In the genomic region with DNA sequence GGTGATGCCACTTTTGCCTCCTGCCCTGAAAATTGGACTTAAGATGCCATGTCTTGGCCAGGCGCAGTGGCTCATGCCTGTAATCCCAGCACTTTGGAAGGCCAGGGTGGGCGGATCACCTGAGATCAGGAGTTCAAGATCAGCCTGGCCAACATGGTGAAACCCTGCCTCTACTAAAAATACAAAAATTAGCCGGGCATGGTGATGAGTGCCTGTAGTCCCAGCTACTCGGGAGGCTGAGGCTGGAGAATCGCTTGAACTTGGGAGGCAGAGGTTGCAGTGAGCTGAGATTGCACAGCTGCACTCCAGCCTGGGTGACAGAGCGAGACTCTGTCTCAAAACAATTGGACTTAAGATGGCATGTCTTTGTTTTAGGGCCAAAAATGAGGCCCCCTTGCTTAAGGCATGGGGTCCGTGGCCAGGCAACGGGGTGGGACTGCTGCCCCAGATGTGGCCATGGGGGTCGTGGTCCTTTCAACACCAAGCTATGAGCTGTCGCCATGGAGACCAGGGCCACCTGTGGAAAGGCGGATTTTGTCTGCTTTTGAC, we compare ENCODE assay signal across 12 cellular contexts. TPM values are rescaled to one million over a fixed set of nuclear protein-coding genes. Genes with fewer than 3 reads are reported as not detected.
DNase-seq lines count a peak whose midpoint lies in the region; ATAC-seq and TF ChIP-seq lines count a peak whose summit lies in the region.
"Not testable (repeated sequence)": the region's sequence is repeated elsewhere in the genome, so short reads cannot be mapped to it uniquely, and the experiment has no call there.
"Had no signal": no experiment of that assay in that cellular context is flagged by ENCODE, and none has a peak within 500 bp of the region (broad histone marks: within the 10 kb centered on the region; RNA-seq: fewer than 3 reads in every experiment).

No MANE protein-coding gene starts in this region.

- H3K4me3 ChIP-seq in HCT116 (replicated peaks in 1 of 2; ENCODE audit: low read depth in 1 of 2, low read length in 2 of 2): peak overlapping the region in 1 of 2 experiments; percentile 22; a peak in 2 of 4 replicates
- H3K4me3 ChIP-seq in mammary epithelial cell (replicated peaks in 1 of 3; ENCODE audit: insufficient read depth in 1 of 3, low read depth in 2 of 3, low read length in 3 of 3); fibroblast of lung (replicated peaks in 1 of 4; ENCODE audit: control extremely low read depth in 1 of 4, insufficient read depth in 1 of 4, low read depth in 3 of 4, low read length in 4 of 4); left lung; neuron (ENCODE audit: low read length); skin epidermis: not testable (repeated sequence)

- CTCF ChIA-PET in HCT116 (lab: Charles Lee): interaction anchor here (0.7 to 1.1 kb wide), 3 partner anchors 22 to 85 kb away, joined by 3 to 5 read pairs (median 3); a partner anchor contains a TSS
- CTCF ChIA-PET in mammary epithelial cell (lab: Charles Lee; ENCODE audit: low non-redundant PET): interaction anchor here (0.9 kb wide), 1 partner anchor 85 kb away, joined by 10 read pairs; no protein-coding TSS in a partner anchor

- TF ChIP-seq RAD21 in HCT116 (IDR thresholded peaks at IDR 0.05; ENCODE audit: low read depth): not testable (repeated sequence)

- H3K9ac ChIP-seq in HCT116 (ENCODE audit: low read length) (peak overlapping the region; percentile 63), fibroblast of lung (ENCODE audit: insufficient read depth, low read length) (peak overlapping the region; percentile 72)
- H3K9ac ChIP-seq in mammary epithelial cell (ENCODE audit: insufficient read depth, low read length): not testable (repeated sequence)

- not testable (repeated sequence) for TF ChIP-seq CTCF in HCT116 (IDR thresholded peaks at IDR 0.05 in 2 of 3, conservative IDR thresholded peaks at IDR 0.05 in 1 of 3; ENCODE audit: borderline replicate concordance in 1 of 3, insufficient read depth in 1 of 3, low read depth in 2 of 3, low read length in 2 of 3); mammary epithelial cell (conservative IDR thresholded peaks at IDR 0.05 in 1 of 2, IDR thresholded peaks at IDR 0.05 in 1 of 2; ENCODE audit: extremely low read depth in 1 of 2, insufficient read depth in 1 of 2, low read depth in 1 of 2, low read length in 2 of 2); fibroblast of lung (conservative IDR thresholded peaks at IDR 0.05 in 1 of 2, IDR thresholded peaks at IDR 0.05 in 1 of 2; ENCODE audit: low read depth in 1 of 2, low read length in 2 of 2); left lung (IDR thresholded peaks at IDR 0.05)

- H3K4me2 ChIP-seq in HCT116 (ENCODE audit: low read length) (peak overlapping the region; percentile 64), mammary epithelial cell (ENCODE audit: insufficient read depth, low read depth, low read length) (peak overlapping the region; percentile 56)
- H3K4me2 ChIP-seq in fibroblast of lung (ENCODE audit: extremely low read depth, insufficient read depth, low read length): not testable (repeated sequence)

- H3K27me3 ChIP-seq in HCT116 (ENCODE audit: insufficient read depth, low read length); mammary epithelial cell (ENCODE audit: insufficient read depth, low read length); fibroblast of lung (ENCODE audit: control insufficient read depth, insufficient read depth, low read length); left lung; neuron (ENCODE audit: insufficient read depth, low read length): not testable (repeated sequence)

- peak overlapping the region; percentile 99 for H3K27ac ChIP-seq in HCT116 (ENCODE audit: low read depth, low read length)
- H3K27ac ChIP-seq in mammary epithelial cell (ENCODE audit: insufficient read depth, low read depth, low read length): peak overlapping the region; percentile 80
- H3K27ac ChIP-seq in fibroblast of lung (ENCODE audit: insufficient read depth, low read length): peak overlapping the region; percentile 99
- H3K27ac ChIP-seq in left lung: peak overlapping the region; percentile 85 to 90
- peak overlapping the region in 16 of 21 experiments; percentile 17 to 81 (median 57) for H3K27ac ChIP-seq in skin epidermis

- BruUV-seq in HCT116 (replicated peaks; lab: Mats Ljungman, UMichigan): TSS peak; percentile 98
- BruUV-seq in mammary epithelial cell (replicated peaks; lab: Mats Ljungman, UMichigan): TSS peak; percentile 78

- H3K4me1 ChIP-seq in HCT116 (ENCODE audit: control insufficient read depth in 1 of 2, insufficient read depth in 2 of 2, low read length in 2 of 2): peaks cover 51 to 66% of the 10 kb centered on the region in 2 experiments
- peaks cover 19% of the 10 kb centered on the region for H3K4me1 ChIP-seq in mammary epithelial cell (ENCODE audit: insufficient read depth, low read length)
- H3K4me1 ChIP-seq in fibroblast of lung (ENCODE audit: control insufficient read depth, extremely low read depth, insufficient read depth, low read length): peaks cover 12% of the 10 kb centered on the region
- peaks cover 10 to 44% of the 10 kb centered on the region in 2 donors for H3K4me1 ChIP-seq in left lung
- H3K4me1 ChIP-seq in neuron (ENCODE audit: insufficient read depth, low read length): peaks cover 26% of the 10 kb centered on the region

- DNase-seq in HCT116 (ENCODE audit: low read depth, low spot score); mammary epithelial cell; fibroblast of lung (ENCODE audit: low read depth in 2 of 2); left lung: not testable (repeated sequence)

- in situ Hi-C loops in mammary epithelial cell (cut with MboI; ENCODE audit: low sequenced_read_pairs in 2 of 2): not testable (repeated sequence)

- H2AFZ ChIP-seq in HCT116 (ENCODE audit: low read depth, low read length, poor library complexity, severe bottlenecking); fibroblast of lung (ENCODE audit: low read length): not testable (repeated sequence)
- peak overlapping the region; percentile 70 for H2AFZ ChIP-seq in mammary epithelial cell (ENCODE audit: low read depth, low read length)
- peak overlapping the region; percentile 57 for H2AFZ ChIP-seq in neuron (ENCODE audit: low read depth, low read length)

- TF ChIP-seq POLR2A in HCT116 (IDR thresholded peaks at IDR 0.05; ENCODE audit: borderline replicate concordance, extremely low read depth, insufficient read depth, insufficient read length): not testable (repeated sequence)

- ATAC-seq in HCT116 (peak; percentile 34), SK-N-SH treated with all-trans-retinoic acid at 6 μM for 48 hours (peak; percentile 39), left lung (peak; percentile 8)

- dilution Hi-C loops in mammary epithelial cell (cut with HindIII; ENCODE audit: low sequenced_read_pairs): not testable (repeated sequence)

- not testable (repeated sequence) for H3K9me2 ChIP-seq in HCT116 (ENCODE audit: insufficient read depth)

- H3K36me3 ChIP-seq in HCT116 (ENCODE audit: control insufficient read depth in 1 of 2, insufficient read depth in 2 of 2, low read length in 2 of 2); mammary epithelial cell (ENCODE audit: insufficient read depth, low read length); fibroblast of lung (ENCODE audit: control insufficient read depth, insufficient read depth, low read length); neuron (ENCODE audit: insufficient read depth, low read length): not testable (repeated sequence)
- H3K36me3 ChIP-seq in left lung: peaks cover 0 to 33% of the 10 kb centered on the region in 2 donors

- not testable (repeated sequence) for H4K20me1 ChIP-seq in HCT116 (ENCODE audit: insufficient read depth); mammary epithelial cell (ENCODE audit: insufficient read depth, low read length); fibroblast of lung (ENCODE audit: control insufficient read depth, extremely low read depth, insufficient read depth, low read length)

- WGBS in mammary epithelial cell (ENCODE audit: low coverage, missing lambda C conversion rate): 26% methylated on average over 10 of the region's 11 CpGs

- intact Hi-C loops in HCT116 (cut with micrococcal nuclease); left lung (cut with DNase I): not testable (repeated sequence)
- intact Hi-C loops in mammary epithelial cell (cut with micrococcal nuclease): loop anchor here (2.0 kb wide), 1 partner anchor 16 kb away; no protein-coding TSS in a partner anchor

- RAD21 ChIA-PET in HCT116 (lab: Charles Lee; ENCODE audit: low non-redundant PET in 1 of 2, low total read pairs in 2 of 2, uncharacterized antibody in 2 of 2, unreplicated experiment in 2 of 2): not testable (repeated sequence)

- not testable (repeated sequence) for H3K9me3 ChIP-seq in HCT116 (ENCODE audit: control insufficient read depth in 1 of 2, insufficient read depth in 1 of 2, low read depth in 1 of 2, low read length in 2 of 2); mammary epithelial cell (replicated peaks; ENCODE audit: insufficient read depth, low read length); fibroblast of lung (ENCODE audit: control insufficient read depth, insufficient read depth, low read depth, low read length); left lung; neuron (ENCODE audit: low read length)

- POLR2A ChIA-PET in HCT116 (lab: Charles Lee): interaction anchor here (0.9 to 9.1 kb wide), 7 partner anchors 9 to 84 kb away, joined by 3 to 58 read pairs (median 5); a partner anchor contains a TSS

- not testable (repeated sequence) for H3K79me2 ChIP-seq in HCT116 (ENCODE audit: insufficient read depth, low read length); mammary epithelial cell (ENCODE audit: insufficient read depth, low read length); fibroblast of lung (ENCODE audit: control insufficient read depth, insufficient read depth, low read length)

RNA-seq across cellular contexts. Expression of a gene that starts 21.6 kb away (rescaled TPM):
- total RNA-seq in HCT116 (2021; ENCODE audit: unreplicated experiment) (425 TPM), mammary epithelial cell (10 to 100 TPM; 78.7 to 93.2 TPM), fibroblast of lung (140 and 210 TPM in 2 replicates), left lung (100 to 1,000 TPM in 1 of 2 donors, 10 to 100 TPM in 1; 99.0 to 180 TPM)
- 480 and 583 TPM in 2 replicates for polyA plus RNA-seq in HCT116 (2012)
- polyA plus RNA-seq in mammary epithelial cell (21.2 TPM), fibroblast of lung (8.6 and 24.3 TPM in 2 replicates)
- polyA minus RNA-seq in mammary epithelial cell (1.8 TPM), fibroblast of lung (ENCODE audit: low replicate concordance) (3.7 and 10.3 TPM in 2 replicates)
- polyA plus RNA-seq in fibroblast of lung (2012): 17.4 and 56.4 TPM in 2 replicates
- total RNA-seq: activated CD4-positive, alpha-beta T cell treated with anti-CD3 and anti-CD28 coated beads for 36 hours; CD4-positive, CD25-positive, alpha-beta regulatory T cell; naive thymus-derived CD8-positive, alpha-beta T cell had no signal
- polyA plus RNA-seq: CD4-positive, CD25-positive, alpha-beta regulatory T cell; naive thymus-derived CD8-positive, alpha-beta T cell had no signal

RNA-seq across cellular contexts. Expression of a gene that starts 24.0 kb away (rescaled TPM):
- total RNA-seq in HCT116 (2021; ENCODE audit: unreplicated experiment) (30.9 TPM), mammary epithelial cell (10 to 100 TPM; 16.3 to 18.7 TPM), fibroblast of lung (63.9 and 78.8 TPM in 2 replicates), left lung (10 to 100 TPM; 36.7 to 39.5 TPM)
- 22.4 and 23.8 TPM in 2 replicates for polyA plus RNA-seq in HCT116 (2012)
- polyA plus RNA-seq in mammary epithelial cell (4.5 TPM), fibroblast of lung (17.0 and 25.4 TPM in 2 replicates)
- polyA minus RNA-seq in mammary epithelial cell (7.3 TPM), fibroblast of lung (ENCODE audit: low replicate concordance) (110 and 120 TPM in 2 replicates)
- 17.8 and 24.4 TPM in 2 replicates for polyA plus RNA-seq in fibroblast of lung (2012)

RNA-seq across cellular contexts. Expression of a gene that starts 33.1 kb away (rescaled TPM):
- total RNA-seq in HCT116 (2021; ENCODE audit: unreplicated experiment) (0.12 TPM), mammary epithelial cell (not detected), fibroblast of lung (1.2 and 4.6 TPM in 2 replicates), left lung (10 to 100 TPM; 14.4 to 53.7 TPM)
- not detected in 2 replicates for polyA plus RNA-seq in HCT116 (2012)
- polyA plus RNA-seq in mammary epithelial cell (not detected), fibroblast of lung (0.10 and 0.25 TPM in 2 replicates)
- polyA minus RNA-seq in mammary epithelial cell (not detected), fibroblast of lung (ENCODE audit: low replicate concordance) (not detected in 2 replicates)
- 0.08 and 0.25 TPM in 2 replicates for polyA plus RNA-seq in fibroblast of lung (2012)
- total RNA-seq: activated CD4-positive, alpha-beta T cell treated with anti-CD3 and anti-CD28 coated beads for 36 hours; CD4-positive, CD25-positive, alpha-beta regulatory T cell; glomerular endothelial cell; HT1080 had no signal

RNA-seq across cellular contexts. Expression of a gene that starts 41.5 kb away (rescaled TPM):
- 400 TPM for total RNA-seq in HCT116 (2021; ENCODE audit: unreplicated experiment)
- polyA plus RNA-seq in HCT116 (2012): 263 and 315 TPM in 2 replicates
- total RNA-seq in mammary epithelial cell: 100 to 1,000 TPM; 127 to 182 TPM
- 215 TPM for polyA plus RNA-seq in mammary epithelial cell
- polyA minus RNA-seq in mammary epithelial cell: 63.3 TPM
- 70.9 and 124 TPM in 2 replicates for total RNA-seq in fibroblast of lung
- polyA plus RNA-seq in fibroblast of lung: 50.9 and 97.2 TPM in 2 replicates
- polyA plus RNA-seq in fibroblast of lung (2012): 80.5 and 169 TPM in 2 replicates
- 12.9 and 24.4 TPM in 2 replicates for polyA minus RNA-seq in fibroblast of lung (ENCODE audit: low replicate concordance)
- total RNA-seq in left lung: 100 to 1,000 TPM in 1 of 2 donors, 10 to 100 TPM in 1; 87.8 to 121 TPM

RNA-seq across cellular contexts. Expression of a gene that starts 54.8 kb away (rescaled TPM):
- total RNA-seq in HCT116 (2021; ENCODE audit: unreplicated experiment): 164 TPM
- 55.6 and 64.2 TPM in 2 replicates for polyA plus RNA-seq in HCT116 (2012)
- total RNA-seq in mammary epithelial cell: 10 to 100 TPM; 34.0 to 41.0 TPM
- 14.3 TPM for polyA plus RNA-seq in mammary epithelial cell
- polyA minus RNA-seq in mammary epithelial cell: 1.7 TPM
- total RNA-seq in fibroblast of lung: 58.6 and 76.5 TPM in 2 replicates
- polyA plus RNA-seq in fibroblast of lung: 12.8 and 16.5 TPM in 2 replicates
- 42.1 and 59.3 TPM in 2 replicates for polyA plus RNA-seq in fibroblast of lung (2012)
- 11.0 and 12.0 TPM in 2 replicates for polyA minus RNA-seq in fibroblast of lung (ENCODE audit: low replicate concordance)
- 10 to 100 TPM; 49.8 to 79.9 TPM for total RNA-seq in left lung
